19 cellular contexts compared by ENCODE assay signal in genomic region chr14:25945746-25946145, GRCh38.
DNase-seq lines count a peak whose midpoint lies in the region; ATAC-seq and TF ChIP-seq lines count a peak whose summit lies in the region.
"Had no signal": no experiment of that assay in that cellular context is flagged by ENCODE, and none has a peak within 500 bp of the region (broad histone marks: within the 10 kb centered on the region; RNA-seq: fewer than 3 reads in every experiment).

No MANE protein-coding gene starts in this region.

- no peaks in the 10 kb centered on the region for H3K9me3 ChIP-seq in left lung
- H3K9me3 ChIP-seq in neural cell (ENCODE audit: low read length): no peaks in the 10 kb centered on the region
- H3K9me3 ChIP-seq: BE2C, BLaER1, Caco-2 had no signal

- no peak for TF ChIP-seq EP300 in neural cell (conservative IDR thresholded peaks at IDR 0.05; ENCODE audit: poor library complexity, severe bottlenecking)

- DNase-seq in left lung: no peak
- no peak for DNase-seq in posterior cingulate gyrus
- no peak for DNase-seq in COR-L47 (lab: John Stamatoyannopoulos, UW)
- DNase-seq: 8988T; ACHN; BE2C; C1 segment of cervical spinal cord; Caco-2; Calu3; CD4-positive, alpha-beta memory T cell; CD4-positive, CD25-positive, alpha-beta regulatory T cell; CD8-positive, alpha-beta memory T cell; DMS79 treated with DMSO at 0.1 percent for 48 hours; GF-D8 had no signal

- ATAC-seq in left lung: peak; percentile 52
- no peak for ATAC-seq in HG03039 (IDR thresholded peaks at IDR 0.05; ENCODE audit: unreplicated experiment)
- no peak for ATAC-seq in HG02588 (IDR thresholded peaks at IDR 0.05; ENCODE audit: unreplicated experiment)

- peaks cover 17% of the 10 kb centered on the region for H3F3A ChIP-seq in neural cell (ENCODE audit: insufficient read depth, low read length, poor library complexity, severe bottlenecking)

- H3K27ac ChIP-seq in VCaP (peak overlapping the region; percentile 8; the same call in 1 of the 2 replicates), left lung (no peak overlapping the region), neural cell (ENCODE audit: low read length) (peak overlapping the region; percentile 96)
- H3K27ac ChIP-seq: BLaER1 had no signal

- H3K27me3 ChIP-seq in left lung: no peaks in the 10 kb centered on the region
- no peaks in the 10 kb centered on the region for H3K27me3 ChIP-seq in neural cell (ENCODE audit: insufficient read depth, low read depth, low read length)
- H3K27me3 ChIP-seq: BE2C, BLaER1 had no signal

- no peaks in the 10 kb centered on the region for H3K4me1 ChIP-seq in left lung
- H3K4me1 ChIP-seq: BE2C, BLaER1, Caco-2 had no signal

- H3K4me3 ChIP-seq in left lung (no peak overlapping the region), neural cell (ENCODE audit: low read length) (no peak overlapping the region)
- H3K4me3 ChIP-seq: BLaER1 had no signal

- TF ChIP-seq CTCF in VCaP (conservative IDR thresholded peaks at IDR 0.05) (no peak), left lung (IDR thresholded peaks at IDR 0.05) (no peak), neural cell (IDR thresholded peaks at IDR 0.05; ENCODE audit: poor library complexity, severe bottlenecking) (no peak)

- no peak overlapping the region for H2AFZ ChIP-seq in neural cell (ENCODE audit: low read depth, low read length)

- no peaks in the 10 kb centered on the region for H3K79me2 ChIP-seq in neural cell (replicated peaks; ENCODE audit: insufficient read depth, low read length)

- H4K20me1 ChIP-seq in neural cell (ENCODE audit: insufficient read depth): no peaks in the 10 kb centered on the region
- H4K20me1 ChIP-seq: BLaER1 had no signal

- H3K4me2 ChIP-seq in neural cell (ENCODE audit: low read length): no peak overlapping the region
- H3K4me2 ChIP-seq: BLaER1 had no signal

- TF ChIP-seq RAD21 in neural cell (conservative IDR thresholded peaks at IDR 0.05): no peak

- H3K36me3 ChIP-seq in left lung (no peaks in the 10 kb centered on the region), neural cell (ENCODE audit: insufficient read depth, low read length) (no peaks in the 10 kb centered on the region)
- H3K36me3 ChIP-seq: BE2C, BLaER1 had no signal

- peak overlapping the region; percentile 21 for H3K9ac ChIP-seq in neural cell (ENCODE audit: low read length)
- H3K9ac ChIP-seq: BLaER1 had no signal

- H3K9me2 ChIP-seq in neural cell (ENCODE audit: insufficient read depth, low read length): peaks cover 4% of the 10 kb centered on the region

- intact Hi-C loops in left lung (cut with DNase I): no loop called here
- intact Hi-C loops in posterior cingulate gyrus (cut with DNase I): no loop called here

TF ChIP-seq in neural cell, 6 proteins besides CTCF, POLR2A, EP300 and RAD21:
- TF ChIP-seq REST (IDR thresholded peaks at IDR 0.05; ENCODE audit: borderline replicate concordance) (no peak), MXI1 (conservative IDR thresholded peaks at IDR 0.05; ENCODE audit: poor library complexity, severe bottlenecking) (no peak), SMC3 (conservative IDR thresholded peaks at IDR 0.05; ENCODE audit: poor library complexity) (no peak), TAF1 (IDR thresholded peaks at IDR 0.05; ENCODE audit: low read depth) (no peak), EZH2 (IDR thresholded peaks at IDR 0.05; ENCODE audit: borderline replicate concordance, insufficient read depth, low read length, poor library complexity, severe bottlenecking) (no peak), POLR2AphosphoS5 (IDR thresholded peaks at IDR 0.05) (no peak)

Comparison
In these comparisons a context has a peak if more than half of its experiments do, and no peak if none do; other contexts are left out.
1. H3K27ac ChIP-seq: peak in VCaP (single experiment) and neural cell (single experiment); none in left lung (0 of 2).